ENCODE assay signal across 9 cellular contexts in genomic region chr6:43817192-43817591, GRCh38. TPM values are rescaled to one million over a fixed set of nuclear protein-coding genes. Genes with fewer than 3 reads are reported as not detected.
DNase-seq lines count a peak whose midpoint lies in the region; ATAC-seq and TF ChIP-seq lines count a peak whose summit lies in the region.
"Had no signal": no experiment of that assay in that cellular context is flagged by ENCODE, and none has a peak within 500 bp of the region (broad histone marks: within the 10 kb centered on the region; RNA-seq: fewer than 3 reads in every experiment).

No MANE protein-coding gene starts in this region.

- H3K9me3 Mint-ChIP-seq in naive thymus-derived CD8-positive, alpha-beta T cell, result no peaks in the 10 kb centered on the region
- H3K9me3 Mint-ChIP-seq: CD4-positive, alpha-beta T cell had no signal

- H3K9me3 ChIP-seq in tibial nerve, result no peaks in the 10 kb centered on the region

- H3K36me3 Mint-ChIP-seq in naive thymus-derived CD8-positive, alpha-beta T cell, result no peaks in the 10 kb centered on the region

- WGBS in tibial nerve, 2 donors, result 58 to 61% methylated on average over 4 of the region's 4 CpGs

- peak; percentile 25 for DNase-seq in SIG-M5 treated with dmso at 0.1 percent for 504 hours (lab: John Stamatoyannopoulos, UW; ENCODE audit: unreplicated experiment)
- DNase-seq in SIG-M5 (lab: John Stamatoyannopoulos, UW), result no peak
- DNase-seq in NOMO-1 treated with dmso at 0.1 percent for 144 hours (lab: John Stamatoyannopoulos, UW; ENCODE audit: unreplicated experiment), result peak; percentile 29
- peak; percentile 32 for DNase-seq in brain microvascular endothelial cell
- DNase-seq in naive thymus-derived CD8-positive, alpha-beta T cell, result peak in 2 of 10 donors; percentile 4 to 5
- DNase-seq in tibial nerve (ENCODE audit: low spot score in 2 of 2), result no peak

- POLR2A ChIA-PET in naive thymus-derived CD8-positive, alpha-beta T cell (lab: Charles Lee), result no interaction called here

- in situ Hi-C loops in brain microvascular endothelial cell (cut with HindIII; ENCODE audit: low pct_ligation_motif_present, low sequenced_read_pairs), result no loop called here

- TF ChIP-seq CTCF in brain microvascular endothelial cell (IDR thresholded peaks at IDR 0.05; ENCODE audit: low read depth, low read length, missing control alignments), result peak; percentile 69
- no peak for TF ChIP-seq CTCF in tibial nerve (IDR thresholded peaks at IDR 0.05)

- TF ChIP-seq EP300 in tibial nerve (IDR thresholded peaks at IDR 0.05), result no peak

- H3K4me3 Mint-ChIP-seq in naive thymus-derived CD8-positive, alpha-beta T cell, result no peak overlapping the region
- H3K4me3 Mint-ChIP-seq: CD4-positive, alpha-beta T cell had no signal

- H3K27ac Mint-ChIP-seq in naive thymus-derived CD8-positive, alpha-beta T cell, result no peak overlapping the region
- H3K27ac Mint-ChIP-seq: CD4-positive, alpha-beta T cell had no signal

- peak; percentile 47 to 76 for ATAC-seq in naive thymus-derived CD8-positive, alpha-beta T cell
- ATAC-seq in HG03354 (IDR thresholded peaks at IDR 0.05; ENCODE audit: poor library complexity, severe bottlenecking, unreplicated experiment) (no peak), HG03097 (IDR thresholded peaks at IDR 0.05; ENCODE audit: low FRiP score, unreplicated experiment) (no peak)

- H3K27me3 ChIP-seq in brain microvascular endothelial cell (replicated peaks) (no peaks in the 10 kb centered on the region), tibial nerve (no peaks in the 10 kb centered on the region)

- H3K36me3 ChIP-seq in brain microvascular endothelial cell (replicated peaks) (no peaks in the 10 kb centered on the region), tibial nerve (no peaks in the 10 kb centered on the region)

- H3K4me1 Mint-ChIP-seq in naive thymus-derived CD8-positive, alpha-beta T cell, result peaks cover 8 to 16% (median 9%) of the 10 kb centered on the region in 4 donors

- no peaks in the 10 kb centered on the region for H3K4me1 ChIP-seq in tibial nerve

- no peak for TF ChIP-seq POLR2A in tibial nerve (IDR thresholded peaks at IDR 0.05)

- no peak overlapping the region for H3K4me3 ChIP-seq in brain microvascular endothelial cell (ENCODE audit: low read depth, low read length)
- H3K4me3 ChIP-seq in tibial nerve, result no peak overlapping the region

- H3K27ac ChIP-seq in brain microvascular endothelial cell (no peak overlapping the region), tibial nerve (no peak overlapping the region)

- H3K27me3 Mint-ChIP-seq in naive thymus-derived CD8-positive, alpha-beta T cell, result peaks cover 0 to 17% (median 2%) of the 10 kb centered on the region in 5 donors

RNA-seq across cellular contexts. Expression of gene VEGFA, which starts 47.2 kb away (rescaled TPM):
- 1 to 10 TPM; 4.5 to 5.6 TPM for total RNA-seq in naive thymus-derived CD8-positive, alpha-beta T cell
- polyA plus RNA-seq in naive thymus-derived CD8-positive, alpha-beta T cell, result not detected
- total RNA-seq in tibial nerve, result 100 to 1,000 TPM; 175 to 220 (median 177) TPM

Comparison
In these comparisons a context has a peak if more than half of its experiments do, and no peak if none do; other contexts are left out.
1. DNase-seq: peak in SIG-M5 treated with dmso at 0.1 percent for 504 hours (single experiment), NOMO-1 treated with dmso at 0.1 percent for 144 hours (single experiment) and brain microvascular endothelial cell (single experiment); none in SIG-M5 (single experiment) and tibial nerve (0 of 2).
2. ATAC-seq: peak in naive thymus-derived CD8-positive, alpha-beta T cell (2 of 2); none in HG03354 (single experiment) and HG03097 (single experiment).
3. RNA of gene VEGFA, which starts 47.2 kb away (total RNA-seq): 175 to 220 TPM in tibial nerve; 4.5 to 5.6 TPM in naive thymus-derived CD8-positive, alpha-beta T cell; every median in the first group is over 10 times any median in the second.